30 cellular contexts compared by ENCODE assay signal in genomic region chr18:9478545-9478944, GRCh38.
"Had no signal": no experiment of that assay in that cellular context is flagged by ENCODE, and none has a peak within 500 bp of the region (broad histone marks: within the 10 kb centered on the region; RNA-seq: fewer than 3 reads in every experiment).

No MANE protein-coding gene starts in this region.

- H3K9me3 ChIP-seq: esophagus squamous epithelium, thoracic aorta, uterus had no signal

- H3K9me3 Mint-ChIP-seq: activated B cell treated with CpG ODN at 0.5 μM for 24 hours; activated naive CD4-positive, alpha-beta T cell treated with anti-CD3 and anti-CD28 coated beads, Interleukin-2, amount 50 U/mL, for 24 hours; activated naive CD8-positive, alpha-beta T cell treated with anti-CD3 and anti-CD28 coated beads, Interleukin-2, amount 50 U/mL, for 24 hours; activated T-helper 2 cell treated with anti-CD3 and anti-CD28 coated beads, Interferon-gamma antibody, Interleukin-2, Interleukin-4, amounts not matched to agents 10 μg/mL and 5 μg/mL and 100 μg/mL, durations not matched to agents 14 hours and 24 hours and 36 hours; neural crest cell; stimulated activated effector memory CD8-positive, alpha-beta T cell treated with anti-CD3 and anti-CD28 coated beads, Interleukin-12 subunit alpha, Interleukin-12 subunit beta, amount 100 ng/mL, for 72 hours; stimulated activated naive CD8-positive, alpha-beta T cell treated with anti-CD3 and anti-CD28 coated beads, Interleukin-15, Interleukin-2, amounts not matched to agents 100 ng/mL and 50 ng/mL, for 24 hours; type B pancreatic cell had no signal

- H3K27me3 ChIP-seq: esophagus squamous epithelium, uterus had no signal

- H3K27me3 Mint-ChIP-seq: activated CD4-positive, alpha-beta T cell treated with anti-CD3 and anti-CD28 coated beads for 36 hours; activated CD8-positive, alpha-beta memory T cell treated with anti-CD3 and anti-CD28 coated beads, Interleukin-2, amount 10 ng/mL, durations not matched to agents 7 days and 5 days; progenitor cell of endocrine pancreas; type B pancreatic cell had no signal

- FAIRE-seq: islet of Langerhans had no signal

- H3K36me3 ChIP-seq: thoracic aorta, uterus had no signal

- H3K4me3 ChIP-seq: esophagus squamous epithelium, skin epidermis, thoracic aorta, uterus had no signal

- H3K27ac Mint-ChIP-seq: activated B cell treated with CpG ODN at 0.5 μM for 24 hours; activated CD4-positive, alpha-beta T cell treated with anti-CD3 and anti-CD28 coated beads for 36 hours; activated CD8-positive, alpha-beta memory T cell treated with anti-CD3 and anti-CD28 coated beads, Interleukin-2, amount 10 ng/mL, durations not matched to agents 7 days and 5 days; activated CD8-positive, alpha-beta T cell treated with anti-CD3 and anti-CD28 coated beads, Interleukin-2, amount 10 ng/mL, durations not matched to agents 7 days and 5 days; activated naive CD4-positive, alpha-beta T cell treated with anti-CD3 and anti-CD28 coated beads, Interleukin-2, amount 50 U/mL, for 24 hours; activated naive CD8-positive, alpha-beta T cell treated with anti-CD3 and anti-CD28 coated beads, Interleukin-2, amount 50 U/mL, for 24 hours; activated T-helper 2 cell treated with anti-CD3 and anti-CD28 coated beads, Interferon-gamma antibody, Interleukin-2, Interleukin-4, amounts not matched to agents 10 μg/mL and 5 μg/mL and 100 μg/mL, durations not matched to agents 14 hours and 24 hours and 36 hours; progenitor cell of endocrine pancreas; stimulated activated effector memory CD8-positive, alpha-beta T cell treated with anti-CD3 and anti-CD28 coated beads, Interleukin-12 subunit alpha, Interleukin-12 subunit beta, amount 100 ng/mL, for 72 hours; stimulated activated naive CD8-positive, alpha-beta T cell treated with anti-CD3 and anti-CD28 coated beads, Interleukin-15, Interleukin-2, amounts not matched to agents 100 ng/mL and 50 ng/mL, for 24 hours; T-helper 17 cell; type B pancreatic cell had no signal

- H3K27ac ChIP-seq: esophagus squamous epithelium, skin epidermis, thoracic aorta, uterus had no signal

- DNase-seq: activated B cell treated with CpG ODN at 0.5 μM for 24 hours; activated CD4-positive, alpha-beta T cell treated with anti-CD3 and anti-CD28 coated beads for 36 hours; activated CD8-positive, alpha-beta memory T cell treated with anti-CD3 and anti-CD28 coated beads, Interleukin-2, amount 10 ng/mL, durations not matched to agents 7 days and 5 days; activated CD8-positive, alpha-beta T cell treated with anti-CD3 and anti-CD28 coated beads, Interleukin-2, amount 10 ng/mL, durations not matched to agents 7 days and 5 days; activated naive CD8-positive, alpha-beta T cell treated with anti-CD3 and anti-CD28 coated beads, Interleukin-2, amount 50 U/mL, for 24 hours; activated T-cell treated with anti-CD3 and anti-CD28 coated beads, Interleukin-2, amount 50 U/mL, for 48 hours; amygdala; central memory CD4-positive, alpha-beta T cell; dermis blood vessel endothelial cell; effector CD4-positive, alpha-beta T cell; esophagus squamous epithelium; foreskin melanocyte; naive thymus-derived CD8-positive, alpha-beta T cell; occipital lobe; stimulated activated CD4-positive, alpha-beta T cell treated with anti-CD3 and anti-CD28 coated beads, Interleukin-4, amount 100 ng/mL, for 24 hours; SW 1271; T-helper 17 cell; T1000 had no signal

- ATAC-seq: activated CD4-positive, alpha-beta T cell treated with anti-CD3 and anti-CD28 coated beads for 36 hours; activated CD8-positive, alpha-beta memory T cell treated with anti-CD3 and anti-CD28 coated beads, Interleukin-2, amount 10 ng/mL, durations not matched to agents 7 days and 5 days; activated CD8-positive, alpha-beta T cell treated with anti-CD3 and anti-CD28 coated beads, Interleukin-2, amount 10 ng/mL, durations not matched to agents 7 days and 5 days; activated naive CD8-positive, alpha-beta T cell treated with anti-CD3 and anti-CD28 coated beads, Interleukin-2, amount 50 U/mL, for 24 hours; naive thymus-derived CD8-positive, alpha-beta T cell; sciatic nerve; stimulated activated effector memory CD8-positive, alpha-beta T cell treated with anti-CD3 and anti-CD28 coated beads, Interleukin-12 subunit alpha, Interleukin-12 subunit beta, amount 100 ng/mL, for 72 hours; T-helper 17 cell had no signal

- H3K4me1 ChIP-seq: uterus had no signal

- H3K4me3 Mint-ChIP-seq: activated B cell treated with CpG ODN at 0.5 μM for 24 hours; activated CD4-positive, alpha-beta T cell treated with anti-CD3 and anti-CD28 coated beads for 36 hours; activated CD8-positive, alpha-beta memory T cell treated with anti-CD3 and anti-CD28 coated beads, Interleukin-2, amount 10 ng/mL, durations not matched to agents 7 days and 5 days; activated CD8-positive, alpha-beta T cell treated with anti-CD3 and anti-CD28 coated beads, Interleukin-2, amount 10 ng/mL, durations not matched to agents 7 days and 5 days; activated naive CD4-positive, alpha-beta T cell treated with anti-CD3 and anti-CD28 coated beads, Interleukin-2, amount 50 U/mL, for 24 hours; activated naive CD8-positive, alpha-beta T cell treated with anti-CD3 and anti-CD28 coated beads, Interleukin-2, amount 50 U/mL, for 24 hours; naive thymus-derived CD8-positive, alpha-beta T cell; neural crest cell; stimulated activated effector memory CD8-positive, alpha-beta T cell treated with anti-CD3 and anti-CD28 coated beads, Interleukin-12 subunit alpha, Interleukin-12 subunit beta, amount 100 ng/mL, for 72 hours; stimulated activated naive CD8-positive, alpha-beta T cell treated with anti-CD3 and anti-CD28 coated beads, Interleukin-15, Interleukin-2, amounts not matched to agents 100 ng/mL and 50 ng/mL, for 24 hours; T-helper 17 cell; type B pancreatic cell had no signal
